ENCODE assay signal across 12 cellular contexts in genomic region chr11:103842795-103843194, GRCh38.
DNase-seq lines count a peak whose midpoint lies in the region; ATAC-seq and TF ChIP-seq lines count a peak whose summit lies in the region.
"Had no signal": no experiment of that assay in that cellular context is flagged by ENCODE, and none has a peak within 500 bp of the region (broad histone marks: within the 10 kb centered on the region; RNA-seq: fewer than 3 reads in every experiment).

No MANE protein-coding gene starts in this region.

- no peak overlapping the region for H3K4me3 ChIP-seq in foreskin fibroblast (ENCODE audit: low read depth in 1 of 2, low read length in 2 of 2)
- H3K4me3 ChIP-seq: prostate gland had no signal

- TF ChIP-seq CTCF in foreskin fibroblast (IDR thresholded peaks at IDR 0.05; ENCODE audit: low read depth, low read length) = no peak

- DNase-seq in AG08395 (ENCODE audit: low spot score) = peak; percentile 29
- DNase-seq in GM03348 (ENCODE audit: low spot score) = peak; percentile 49
- DNase-seq in foreskin fibroblast = peak; percentile 77 to 87
- DNase-seq in iPS-NIHi7 (ENCODE audit: extremely low spot score) = no peak
- no peak for DNase-seq in NCI-H2107 (lab: John Stamatoyannopoulos, UW)
- no peak for DNase-seq in NCI-H1048 (lab: John Stamatoyannopoulos, UW)
- DNase-seq: activated CD8-positive, alpha-beta memory T cell treated with anti-CD3 and anti-CD28 coated beads for 24 hours; CD4-positive, alpha-beta memory T cell; GDM1 had no signal

- ATAC-seq in SK-N-SH treated with all-trans-retinoic acid at 6 μM for 48 hours (peak; percentile 96), GM18517 (IDR thresholded peaks at IDR 0.05; ENCODE audit: unreplicated experiment) (no peak)

TF ChIP-seq in SK-N-SH treated with all-trans-retinoic acid at 6 μM for 48 hours, 23 proteins besides CTCF, POLR2A, EP300 and RAD21:
- peak; percentile 92 for TF ChIP-seq TCF4 (CRISPR knock-in tag; IDR thresholded peaks at IDR 0.05; ENCODE audit: borderline replicate concordance)
- TF ChIP-seq CREB5 (CRISPR knock-in tag; IDR thresholded peaks at IDR 0.05; ENCODE audit: low read depth) = no peak
- peak; percentile 99 for TF ChIP-seq SNAI2 (CRISPR knock-in tag; IDR thresholded peaks at IDR 0.05)
- TF ChIP-seq POU6F1 (CRISPR knock-in tag; IDR thresholded peaks at IDR 0.05; ENCODE audit: borderline replicate concordance, low read depth) = no peak
- TF ChIP-seq ZFP30 (CRISPR knock-in tag; IDR thresholded peaks at IDR 0.05) = no peak
- peak; percentile 66 for TF ChIP-seq ISL1 (CRISPR knock-in tag; IDR thresholded peaks at IDR 0.05)
- no peak for TF ChIP-seq ZC3H10 (CRISPR knock-in tag; IDR thresholded peaks at IDR 0.05)
- peak; percentile 66; the same call in 1 of the 2 replicates for TF ChIP-seq TSHZ2 (CRISPR knock-in tag; IDR thresholded peaks at IDR 0.05)
- TF ChIP-seq ZFP3 (CRISPR knock-in tag; IDR thresholded peaks at IDR 0.05) = no peak
TF ChIP-seq in SK-N-SH treated with all-trans-retinoic acid at 6 μM for 48 hours: peak in this region for 4.

Comparison
In these comparisons a context has a peak if more than half of its experiments do, and no peak if none do; other contexts are left out.
1. DNase-seq: peak in AG08395 (single experiment), GM03348 (single experiment) and foreskin fibroblast (2 of 2); none in iPS-NIHi7 (single experiment), NCI-H2107 (single experiment) and NCI-H1048 (single experiment).